Comparison of ENCODE assay signal across 8 cellular contexts in genomic region chr17:57987582-57988300, GRCh38. TPM values are rescaled to one million over a fixed set of nuclear protein-coding genes. Genes with fewer than 3 reads are reported as not detected.
DNase-seq lines count a peak whose midpoint lies in the region; ATAC-seq and TF ChIP-seq lines count a peak whose summit lies in the region.

A gene with protein sequence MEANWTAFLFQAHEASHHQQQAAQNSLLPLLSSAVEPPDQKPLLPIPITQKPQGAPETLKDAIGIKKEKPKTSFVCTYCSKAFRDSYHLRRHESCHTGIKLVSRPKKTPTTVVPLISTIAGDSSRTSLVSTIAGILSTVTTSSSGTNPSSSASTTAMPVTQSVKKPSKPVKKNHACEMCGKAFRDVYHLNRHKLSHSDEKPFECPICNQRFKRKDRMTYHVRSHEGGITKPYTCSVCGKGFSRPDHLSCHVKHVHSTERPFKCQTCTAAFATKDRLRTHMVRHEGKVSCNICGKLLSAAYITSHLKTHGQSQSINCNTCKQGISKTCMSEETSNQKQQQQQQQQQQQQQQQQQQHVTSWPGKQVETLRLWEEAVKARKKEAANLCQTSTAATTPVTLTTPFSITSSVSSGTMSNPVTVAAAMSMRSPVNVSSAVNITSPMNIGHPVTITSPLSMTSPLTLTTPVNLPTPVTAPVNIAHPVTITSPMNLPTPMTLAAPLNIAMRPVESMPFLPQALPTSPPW (minus strand): TSS chr17:57988254. CDS start chr17:57988111, 143 bp downstream.

- TF ChIP-seq CTCF in Calu3 (IDR thresholded peaks at IDR 0.05; ENCODE audit: unreplicated experiment) = no peak
- no peak for TF ChIP-seq CTCF in osteoblast (IDR thresholded peaks at IDR 0.05; ENCODE audit: extremely low read depth, low read depth, low read length)

- peak within 1 kb of the TSS; percentile 82 for H3K4me3 ChIP-seq in SK-N-MC
- peak within 1 kb of the TSS; percentile 87 for H3K4me3 ChIP-seq in osteoblast (ENCODE audit: insufficient read depth, low read length)

- no peaks in the 10 kb centered on the region for H3K27me3 Mint-ChIP-seq in Calu3 (ENCODE audit: unreplicated experiment)

- H3K4me1 Mint-ChIP-seq in Calu3 (ENCODE audit: low read depth, unreplicated experiment) = peaks cover 16% of the 10 kb centered on the region

- peaks cover 23% of the 10 kb centered on the region for H3K36me3 ChIP-seq in SK-N-MC (ENCODE audit: insufficient read depth, low read length)
- H3K36me3 ChIP-seq in osteoblast (ENCODE audit: insufficient read depth, low read length) = peaks cover 22% of the 10 kb centered on the region

- peak within 1 kb of the TSS; percentile 90 for H3K4me2 ChIP-seq in osteoblast (ENCODE audit: insufficient read depth, low read length)

- intact Hi-C loops in Calu3 (cut with micrococcal nuclease; ENCODE audit: unreplicated experiment) = loop anchor here (2.0 to 5.0 kb wide), 2 partner anchors 39 to 110 kb away; no protein-coding TSS in a partner anchor

- H3K4me1 ChIP-seq in osteoblast (ENCODE audit: insufficient read depth, low read length) = peaks cover 49% of the 10 kb centered on the region

- H3K27ac Mint-ChIP-seq in Calu3 (ENCODE audit: unreplicated experiment) = peak within 1 kb of the TSS; percentile 93

- peak within 1 kb of the TSS; percentile 87 for H2AFZ ChIP-seq in osteoblast (ENCODE audit: low read length)

- peak within 1 kb of the TSS; percentile 79 for H3K4me3 Mint-ChIP-seq in Calu3 (ENCODE audit: low read depth, unreplicated experiment)

- no peaks in the 10 kb centered on the region for H3K27me3 ChIP-seq in osteoblast (ENCODE audit: insufficient read depth, low read length)

- H3K79me2 ChIP-seq in osteoblast (ENCODE audit: insufficient read depth, low read length) = peaks cover 44% of the 10 kb centered on the region

- BruUV-seq in Calu3 (replicated peaks; lab: Mats Ljungman, UMichigan) = no TSS peak

- peak; percentile 37 for ATAC-seq in GM21360 (IDR thresholded peaks at IDR 0.05; ENCODE audit: unreplicated experiment)

- H3K9me3 ChIP-seq in SK-N-MC (ENCODE audit: low read depth, low read length) (no peaks in the 10 kb centered on the region), osteoblast (ENCODE audit: low read depth, low read length) (no peaks in the 10 kb centered on the region)

- H3K27ac ChIP-seq in SK-N-MC (peak within 1 kb of the TSS; percentile 78), osteoblast (ENCODE audit: low read depth, low read length) (peak within 1 kb of the TSS; percentile 93), temporal lobe (ENCODE audit: low read depth, low read length) (peak within 1 kb of the TSS; percentile 95)

- DNase-seq in Calu3 (peak; percentile 66), HUDEP-2 (lab: John Stamatoyannopoulos, UW; ENCODE audit: unreplicated experiment in 76 of 76) (peak in 59 of 76 experiments; percentile 26 to 86 (median 65)), SK-N-MC (ENCODE audit: low read depth, low spot score) (no peak), glomerular endothelial cell (ENCODE audit: extremely low read depth, low read depth, low spot score) (no peak), osteoblast (ENCODE audit: insufficient read length, low spot score, missing footprints) (peak; percentile 95)
- peak; percentile 83 for DNase-seq in activated naive CD4-positive, alpha-beta T cell treated with anti-CD3 and anti-CD28 coated beads, Interleukin-2, amount 50 U/mL, for 16 hours

- H3K36me3 Mint-ChIP-seq in Calu3 (ENCODE audit: insufficient read depth, unreplicated experiment) = peaks cover 48% of the 10 kb centered on the region

- H3K9ac ChIP-seq in SK-N-MC (ENCODE audit: insufficient read length) = peak within 1 kb of the TSS; percentile 87

- CTCF ChIA-PET in Calu3 (lab: Charles Lee) = interaction anchor here (1.0 to 1.4 kb wide), 3 partner anchors 94 to 128 kb away, joined by 3 to 5 read pairs (median 4); no protein-coding TSS in a partner anchor

- H3K9me3 Mint-ChIP-seq in Calu3 (ENCODE audit: low read depth, unreplicated experiment) = no peaks in the 10 kb centered on the region

- H4K20me1 ChIP-seq in osteoblast (ENCODE audit: insufficient read depth, low read length) = peaks cover 24% of the 10 kb centered on the region

RNA-seq across cellular contexts. Expression of the gene that starts here (rescaled TPM):
- total RNA-seq in Calu3 (2022) (33.4 and 40.4 TPM in 2 replicates), glomerular endothelial cell (39.2 and 56.5 TPM in 2 replicates), osteoblast (51.9 and 58.6 TPM in 2 replicates), temporal lobe (55.6 TPM)

Comparison
In these comparisons a context has a peak if more than half of its experiments do, and no peak if none do; other contexts are left out.
1. DNase-seq: peak in Calu3 (single experiment), HUDEP-2 (59 of 76), activated naive CD4-positive, alpha-beta T cell treated with anti-CD3 and anti-CD28 coated beads, Interleukin-2, amount 50 U/mL, for 16 hours (single experiment) and osteoblast (single experiment); none in SK-N-MC (single experiment) and glomerular endothelial cell (single experiment).
2. Peak in every context shown above with its lines, with median percentiles within 50 percentile points of each other: H3K27ac ChIP-seq.